In genomic region chr4:125986307-125986706, GRCh38 we compare ENCODE assay signal across 2 cellular contexts.
TF ChIP-seq lines count a peak whose summit lies in the region.

No MANE protein-coding gene starts in this region.

TF ChIP-seq in GM23338, 12 proteins besides CTCF, POLR2A, EP300 and RAD21 (continued from another document):
- no peak for TF ChIP-seq ZNF462 (CRISPR knock-in tag; IDR thresholded peaks at IDR 0.05)
- TF ChIP-seq ZNF114 (CRISPR knock-in tag; IDR thresholded peaks at IDR 0.05): no peak
- TF ChIP-seq ZNF331 (CRISPR knock-in tag; IDR thresholded peaks at IDR 0.05; ENCODE audit: low read depth): no peak

TF ChIP-seq in WTC11, 78 proteins besides CTCF, POLR2A, EP300 and RAD21 (continued from another document):
- TF ChIP-seq, protein P1, sequence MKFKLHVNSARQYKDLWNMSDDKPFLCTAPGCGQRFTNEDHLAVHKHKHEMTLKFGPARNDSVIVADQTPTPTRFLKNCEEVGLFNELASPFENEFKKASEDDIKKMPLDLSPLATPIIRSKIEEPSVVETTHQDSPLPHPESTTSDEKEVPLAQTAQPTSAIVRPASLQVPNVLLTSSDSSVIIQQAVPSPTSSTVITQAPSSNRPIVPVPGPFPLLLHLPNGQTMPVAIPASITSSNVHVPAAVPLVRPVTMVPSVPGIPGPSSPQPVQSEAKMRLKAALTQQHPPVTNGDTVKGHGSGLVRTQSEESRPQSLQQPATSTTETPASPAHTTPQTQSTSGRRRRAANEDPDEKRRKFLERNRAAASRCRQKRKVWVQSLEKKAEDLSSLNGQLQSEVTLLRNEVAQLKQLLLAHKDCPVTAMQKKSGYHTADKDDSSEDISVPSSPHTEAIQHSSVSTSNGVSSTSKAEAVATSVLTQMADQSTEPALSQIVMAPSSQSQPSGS (CRISPR knock-in tag; IDR thresholded peaks at IDR 0.05; ENCODE audit: borderline replicate concordance, low read depth): no peak
- TF ChIP-seq PRDM15 (CRISPR knock-in tag; IDR thresholded peaks at IDR 0.05) (no peak), ZNF219 (CRISPR knock-in tag; IDR thresholded peaks at IDR 0.05; ENCODE audit: borderline replicate concordance) (no peak), GTF2I (CRISPR knock-in tag; conservative IDR thresholded peaks at IDR 0.05) (no peak), ELF4 (CRISPR knock-in tag; IDR thresholded peaks at IDR 0.05; ENCODE audit: low read depth) (no peak), NFE2L1 (CRISPR knock-in tag; IDR thresholded peaks at IDR 0.05) (no peak), JUN (CRISPR knock-in tag; IDR thresholded peaks at IDR 0.05) (no peak), GRHL2 (CRISPR knock-in tag; IDR thresholded peaks at IDR 0.05; ENCODE audit: insufficient replicate concordance, severe bottlenecking) (no peak)
